In the genomic region with DNA sequence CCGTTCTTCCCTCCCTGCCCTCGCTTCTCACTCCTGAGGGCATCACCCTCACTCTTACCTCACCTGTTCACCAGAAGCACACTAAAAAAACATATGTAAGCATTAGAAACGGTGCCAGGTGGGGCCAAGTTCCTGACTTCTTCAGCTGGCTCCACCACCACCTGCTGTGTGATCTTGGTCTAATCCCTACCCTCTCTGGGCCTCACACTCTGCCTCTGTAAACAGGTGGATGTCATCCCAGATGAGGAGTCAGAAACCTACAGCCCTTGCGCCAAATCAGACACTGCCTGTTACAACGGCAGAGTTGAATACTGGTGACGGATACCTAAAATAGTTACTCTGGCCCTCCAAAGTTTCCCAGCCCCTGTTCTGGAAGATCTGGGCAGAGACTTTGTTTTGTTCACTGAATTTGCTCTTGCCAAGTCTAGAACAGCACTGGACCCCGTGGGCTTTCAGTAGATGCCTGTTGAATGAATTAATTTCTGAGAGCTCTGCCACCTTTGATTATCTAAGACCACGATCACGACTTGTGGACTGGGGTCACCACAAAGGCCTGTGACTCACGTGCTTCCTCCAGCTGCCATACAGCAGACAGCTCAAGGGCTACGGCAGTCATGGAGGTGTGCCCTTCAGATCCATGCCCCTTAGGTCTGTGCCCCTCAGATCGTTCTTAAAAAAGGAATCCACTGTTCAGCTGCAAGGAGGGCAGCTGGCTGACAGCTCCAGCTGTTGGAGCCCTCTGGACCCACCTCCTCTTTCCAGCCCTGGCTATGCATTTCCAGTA, we compare ENCODE assay signal across 28 cellular contexts.
DNase-seq lines count a peak whose midpoint lies in the region; ATAC-seq and TF ChIP-seq lines count a peak whose summit lies in the region.
"Had no signal": no experiment of that assay in that cellular context is flagged by ENCODE, and none has a peak within 500 bp of the region (broad histone marks: within the 10 kb centered on the region; RNA-seq: fewer than 3 reads in every experiment).

No MANE protein-coding gene starts in this region.

- no peaks in the 10 kb centered on the region for H3K36me3 ChIP-seq in HEK293 (ENCODE audit: control insufficient read depth in 2 of 2, insufficient read depth in 1 of 2, low read length in 2 of 2)
- no peaks in the 10 kb centered on the region for H3K36me3 ChIP-seq in neuronal stem cell (replicated peaks in 1 of 2; ENCODE audit: control insufficient read depth in 2 of 2, insufficient read depth in 2 of 2, low read length in 2 of 2)
- no peaks in the 10 kb centered on the region for H3K36me3 ChIP-seq in Karpas-422 (ENCODE audit: insufficient read depth, low read length)
- H3K36me3 ChIP-seq: BLaER1 treated with 17β-estradiol and CSF1 and Interleukin-3, amounts not matched to agents 10 nM and 100 nM had no signal

- no peak overlapping the region for H2BK5ac ChIP-seq in neuronal stem cell (ENCODE audit: low read length)

- H3K9me3 ChIP-seq in HEK293 (ENCODE audit: control insufficient read depth, insufficient read depth, low read depth, low read length), result no peaks in the 10 kb centered on the region
- H3K9me3 ChIP-seq in neuronal stem cell (replicated peaks in 1 of 2; ENCODE audit: control insufficient read depth in 2 of 2, insufficient read depth in 1 of 2, low read depth in 1 of 2, low read length in 2 of 2), result no peaks in the 10 kb centered on the region
- H3K9me3 ChIP-seq in Karpas-422 (ENCODE audit: low read length), result no peaks in the 10 kb centered on the region

- no peak overlapping the region for H3K23ac ChIP-seq in neuronal stem cell (ENCODE audit: low read depth, low read length, poor library complexity)

- H3K4me1 ChIP-seq in HEK293 (ENCODE audit: control insufficient read depth, insufficient read depth, low read length) (no peaks in the 10 kb centered on the region), neuronal stem cell (ENCODE audit: control insufficient read depth in 2 of 2, insufficient read depth in 1 of 2, low read depth in 1 of 2, low read length in 2 of 2) (peaks cover 0 to 10% of the 10 kb centered on the region in 2 donors), Karpas-422 (ENCODE audit: low read length) (no peaks in the 10 kb centered on the region)

- DNase-seq in Daoy (ENCODE audit: low read depth) (peak; percentile 46), astrocyte of the hippocampus (ENCODE audit: low read depth, low spot score) (peak; percentile 10), neuronal stem cell (ENCODE audit: low spot score) (no peak), NCI-H226 (no peak), Karpas-422 (no peak)
- DNase-seq: AML-193; CD4-positive, alpha-beta T cell; H9; HFFc6; Kasumi-1; MV-4-11; NCI-H1105; NCI-H1436 treated with DMSO at 0.1 percent for 48 hours; NCI-H187 treated with DMSO at 0.1 percent for 48 hours; NCI-H2107; NCI-H446 treated with DMSO at 0.1 percent for 48 hours; NCI-H526; NCI-H82; SHP77 treated with DMSO at 0.1 percent for 48 hours had no signal

- H2BK12ac ChIP-seq in neuronal stem cell (ENCODE audit: low read length), result no peak overlapping the region

- no peak overlapping the region for H4K91ac ChIP-seq in neuronal stem cell (ENCODE audit: low read depth, low read length, poor library complexity)

- no peak overlapping the region for H3K4ac ChIP-seq in neuronal stem cell (ENCODE audit: low read length)

- no peak overlapping the region for H2AFZ ChIP-seq in neuronal stem cell (ENCODE audit: low read length)
- no peak overlapping the region for H2AFZ ChIP-seq in Karpas-422 (ENCODE audit: low read length)
- H2AFZ ChIP-seq: GM23338 had no signal

- H3K4me2 ChIP-seq in neuronal stem cell (ENCODE audit: insufficient read depth, low read length, poor library complexity, severe bottlenecking), result no peak overlapping the region
- no peak overlapping the region for H3K4me2 ChIP-seq in Karpas-422 (ENCODE audit: low read depth, low read length, poor library complexity, severe bottlenecking)
- H3K4me2 ChIP-seq: BLaER1 treated with 17β-estradiol and CSF1 and Interleukin-3, amounts not matched to agents 10 nM and 100 nM; GM23338 had no signal

- H3K27me3 ChIP-seq in neuronal stem cell (ENCODE audit: control insufficient read depth in 3 of 3, insufficient read depth in 3 of 3, low read depth in 1 of 3, low read length in 3 of 3) (peaks cover 0 to 2% (median 2%) of the 10 kb centered on the region in 3 experiments), Karpas-422 (ENCODE audit: low read length) (no peaks in the 10 kb centered on the region)
- H3K27me3 ChIP-seq: BLaER1 treated with 17β-estradiol and CSF1 and Interleukin-3, amounts not matched to agents 10 nM and 100 nM had no signal

- POLR2A ChIA-PET in HEK293 (lab: Yijun Ruan, JAX), result no interaction called here

- no peak overlapping the region for H3K14ac ChIP-seq in neuronal stem cell (ENCODE audit: low read length)

- peak overlapping the region; percentile 53 for H3K9ac ChIP-seq in neuronal stem cell (ENCODE audit: low read depth, low read length, poor library complexity)
- H3K9ac ChIP-seq in Karpas-422 (ENCODE audit: low read length), result no peak overlapping the region
- H3K9ac ChIP-seq: BLaER1 treated with 17β-estradiol and CSF1 and Interleukin-3, amounts not matched to agents 10 nM and 100 nM had no signal

- H3K4me3 ChIP-seq in HEK293 (ENCODE audit: low read depth, low read length), result no peak overlapping the region
- no peak overlapping the region for H3K4me3 ChIP-seq in neuronal stem cell (ENCODE audit: low read length in 2 of 2)
- no peak overlapping the region for H3K4me3 ChIP-seq in Karpas-422 (ENCODE audit: low read length)
- H3K4me3 ChIP-seq: BLaER1 treated with 17β-estradiol and CSF1 and Interleukin-3, amounts not matched to agents 10 nM and 100 nM; GM23338; SK-N-MC had no signal

- ATAC-seq in GM21786 (IDR thresholded peaks at IDR 0.05; ENCODE audit: unreplicated experiment) (no peak), GM19455 (IDR thresholded peaks at IDR 0.05; ENCODE audit: unreplicated experiment) (no peak)
- ATAC-seq: GM23338, Panc1 had no signal

- H3K18ac ChIP-seq in neuronal stem cell (ENCODE audit: low read length), result no peak overlapping the region

- no CpG with 5 or more reads among the region's 12 CpGs for WGBS in neuronal stem cell (ENCODE audit: extremely low coverage in 2 of 2, insufficient read length in 2 of 2, insufficient replicate concordance in 1 of 2), 2 donors

- H3K9me2 ChIP-seq in Karpas-422 (replicated peaks; ENCODE audit: insufficient read depth, low read length), result no peaks in the 10 kb centered on the region

- no peaks in the 10 kb centered on the region for H3K79me2 ChIP-seq in Karpas-422 (ENCODE audit: low read length)

- H4K8ac ChIP-seq in neuronal stem cell (ENCODE audit: low read depth, low read length), result no peak overlapping the region

- TF ChIP-seq CTCF in HEK293 (tag by site-specific recombination; IDR thresholded peaks at IDR 0.05), result no peak

- H2BK120ac ChIP-seq in neuronal stem cell (ENCODE audit: low read depth, low read length), result no peak overlapping the region

- no peak overlapping the region for H2AK5ac ChIP-seq in neuronal stem cell (ENCODE audit: low read depth, low read length)

- CTCF ChIA-PET in HEK293 (lab: Yijun Ruan, JAX), result interaction anchor here (0.7 to 1.5 kb wide), 4 partner anchors 8 to 733 kb away, joined by 3 to 7 read pairs (median 4); no protein-coding TSS in a partner anchor

- no peaks in the 10 kb centered on the region for H3K79me1 ChIP-seq in neuronal stem cell (ENCODE audit: low read depth, low read length)

- H4K20me1 ChIP-seq in Karpas-422 (ENCODE audit: insufficient read depth, low read depth, low read length), result no peaks in the 10 kb centered on the region
- H4K20me1 ChIP-seq: BLaER1 treated with 17β-estradiol and CSF1 and Interleukin-3, amounts not matched to agents 10 nM and 100 nM had no signal

- H2BK15ac ChIP-seq in neuronal stem cell (ENCODE audit: low read length), result no peak overlapping the region

- H3K27ac ChIP-seq in HEK293 (ENCODE audit: extremely low read depth, low read depth, low read length) (no peak overlapping the region), neuronal stem cell (replicated peaks; ENCODE audit: low read length) (no peak overlapping the region), Karpas-422 (ENCODE audit: low read length) (no peak overlapping the region)
- H3K27ac ChIP-seq: BLaER1 treated with 17β-estradiol and CSF1 and Interleukin-3, amounts not matched to agents 10 nM and 100 nM; HL-60; RWPE1; SK-N-MC had no signal

TF ChIP-seq in HEK293, 187 proteins besides CTCF, POLR2A, EP300 and RAD21:
- no peak for TF ChIP-seq PRDM6 (tag by site-specific recombination; IDR thresholded peaks at IDR 0.05)
- TF ChIP-seq, protein P1, sequence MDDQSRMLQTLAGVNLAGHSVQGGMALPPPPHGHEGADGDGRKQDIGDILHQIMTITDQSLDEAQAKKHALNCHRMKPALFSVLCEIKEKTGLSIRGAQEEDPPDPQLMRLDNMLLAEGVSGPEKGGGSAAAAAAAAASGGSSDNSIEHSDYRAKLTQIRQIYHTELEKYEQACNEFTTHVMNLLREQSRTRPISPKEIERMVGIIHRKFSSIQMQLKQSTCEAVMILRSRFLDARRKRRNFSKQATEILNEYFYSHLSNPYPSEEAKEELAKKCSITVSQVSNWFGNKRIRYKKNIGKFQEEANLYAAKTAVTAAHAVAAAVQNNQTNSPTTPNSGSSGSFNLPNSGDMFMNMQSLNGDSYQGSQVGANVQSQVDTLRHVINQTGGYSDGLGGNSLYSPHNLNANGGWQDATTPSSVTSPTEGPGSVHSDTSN (CRISPR knock-in tag; IDR thresholded peaks at IDR 0.05), result no peak
- 0 out of 2 replicates have a peak, but pooled peaks have one; percentile 22 for TF ChIP-seq ZNF768 (tag by site-specific recombination; IDR thresholded peaks at IDR 0.05)

Comparison
In these comparisons a context has a peak if more than half of its experiments do, and no peak if none do; other contexts are left out.
1. DNase-seq: peak in Daoy (single experiment) and astrocyte of the hippocampus (single experiment); none in neuronal stem cell (single experiment), NCI-H226 (single experiment) and Karpas-422 (single experiment).